Comparison of ENCODE assay signal across 8 cellular contexts in genomic region chr19:49877020-49877878, GRCh38. TPM values are rescaled to one million over a fixed set of nuclear protein-coding genes. Genes with fewer than 3 reads are reported as not detected.
DNase-seq lines count a peak whose midpoint lies in the region; ATAC-seq lines count a peak whose summit lies in the region.

AKT1S1 (minus strand) TSS chr19:49877355; CDS start chr19:49873295, 4,060 bp downstream.
TBC1D17 (plus strand) TSS chr19:49877702; CDS start chr19:49877724, 22 bp downstream.

- DNase-seq in NCI-H2081 (lab: John Stamatoyannopoulos, UW) = peak; percentile 99
- DNase-seq in T1000 (lab: John Stamatoyannopoulos, UW) = peak; percentile 98
- DNase-seq in astrocyte of the hippocampus (ENCODE audit: low read depth, low spot score) = peak; percentile 100
- DNase-seq in hepatic stellate cell (ENCODE audit: low spot score) = peak; percentile 100
- DNase-seq in aorta = peak; percentile 99 to 100

- intact Hi-C loops in aorta (cut with DNase I) = no loop called here

- H3K27me3 ChIP-seq in rectal smooth muscle tissue (ENCODE audit: control insufficient read depth, insufficient read depth, low read length) = no peaks in the 10 kb centered on the region
- H3K27me3 ChIP-seq in aorta (ENCODE audit: control insufficient read depth in 1 of 2, insufficient read depth in 2 of 2, low read length in 1 of 2) = no peaks in the 10 kb centered on the region

- H3K36me3 ChIP-seq in rectal smooth muscle tissue (ENCODE audit: control insufficient read depth, insufficient read depth, low read length) (peaks cover 24% of the 10 kb centered on the region), aorta (ENCODE audit: control insufficient read depth in 1 of 2, insufficient read depth in 2 of 2, low read length in 1 of 2) (peaks cover 2 to 12% of the 10 kb centered on the region in 2 donors)

- peak within 1 kb of the TSS; percentile 92 for H3K9ac ChIP-seq in rectal smooth muscle tissue (ENCODE audit: low read length)

- no peaks in the 10 kb centered on the region for H3K9me3 ChIP-seq in aorta (ENCODE audit: control insufficient read depth, low read length)

- H3K4me3 ChIP-seq in rectal smooth muscle tissue (ENCODE audit: low read length) = peak within 1 kb of the TSS; percentile 95
- H3K4me3 ChIP-seq in aorta (ENCODE audit: low read length in 2 of 2) = peak within 1 kb of the TSS; percentile 65 to 71

- WGBS in aorta, 2 donors = 0% methylated on average over 60 to 61 of the region's 61 CpGs

- H3K27ac ChIP-seq in rectal smooth muscle tissue (ENCODE audit: low read depth, low read length) (peak within 1 kb of the TSS; percentile 99), aorta (ENCODE audit: low read depth in 1 of 2, low read length in 2 of 2) (peak within 1 kb of the TSS; percentile 33 to 89)

- ATAC-seq in GM18511 (IDR thresholded peaks at IDR 0.05; ENCODE audit: unreplicated experiment) (peak; percentile 67), HG03025 (IDR thresholded peaks at IDR 0.05; ENCODE audit: low FRiP score, unreplicated experiment) (peak; percentile 59), aorta (ENCODE audit: low FRiP score) (peak; percentile 93)

- H3K4me1 ChIP-seq in rectal smooth muscle tissue (ENCODE audit: control insufficient read depth, insufficient read depth, low read length) = peaks cover 10% of the 10 kb centered on the region
- H3K4me1 ChIP-seq in aorta (ENCODE audit: control insufficient read depth in 1 of 2, insufficient read depth in 2 of 2, low read length in 2 of 2) = no peaks in the 10 kb centered on the region

RNA-seq across cellular contexts. Expression of gene AKT1S1, which starts in this region (rescaled TPM):
- 10 to 100 TPM; 27.5 to 27.8 TPM for total RNA-seq in aorta
- 10 to 100 TPM; 24.4 to 44.6 TPM for polyA plus RNA-seq in aorta

RNA-seq across cellular contexts. Expression of gene TBC1D17, which starts in this region (rescaled TPM):
- total RNA-seq in aorta = 10 to 100 TPM; 41.1 to 52.4 TPM
- 100 to 1,000 TPM in 1 of 2 donors, 10 to 100 TPM in 1; 22.7 to 102 TPM for polyA plus RNA-seq in aorta

Comparison
In these comparisons a context has a peak if more than half of its experiments do, and no peak if none do; other contexts are left out.
1. Peak in every context shown above with its lines: DNase-seq, ATAC-seq, H3K4me3 ChIP-seq and H3K27ac ChIP-seq.